In genomic region chr12:53096089-53096741, GRCh38 we compare ENCODE assay signal across 11 cellular contexts. TPM values are rescaled to one million over a fixed set of nuclear protein-coding genes. Genes with fewer than 3 reads are reported as not detected.
DNase-seq lines count a peak whose midpoint lies in the region; ATAC-seq, FAIRE-seq and TF ChIP-seq lines count a peak whose summit lies in the region.
"Had no signal": no experiment of that assay in that cellular context is flagged by ENCODE, and none has a peak within 500 bp of the region (broad histone marks: within the 10 kb centered on the region; RNA-seq: fewer than 3 reads in every experiment).

No MANE protein-coding gene starts in this region.

- no peaks in the 10 kb centered on the region for H4K20me1 ChIP-seq in SK-N-SH (ENCODE audit: insufficient read depth)
- H4K20me1 ChIP-seq in keratinocyte (ENCODE audit: control insufficient read depth, extremely low read depth, insufficient read depth, low read length): no peaks in the 10 kb centered on the region

- CTCF ChIA-PET in SK-N-SH (lab: Yijun Ruan, JAX): interaction anchor here (0.7 to 1.5 kb wide), 3 partner anchors 30 to 43 kb away, joined by 3 to 10 read pairs (median 3); no protein-coding TSS in a partner anchor

- FAIRE-seq in keratinocyte (lab: Jason Lieb, UNC): no peak

- WGBS in SK-N-SH (ENCODE audit: low lambda C conversion rate): 81% methylated on average over 8 of the region's 11 CpGs
- WGBS in body of pancreas, 2 donors: 73 to 92% methylated on average over 11 of the region's 11 CpGs

- DNase-seq in SK-N-SH (no peak), body of pancreas (peak in 2 of 4 donors; percentile 41 to 54), keratinocyte (ENCODE audit: low read depth, low spot score) (no peak), thoracic aorta (ENCODE audit: low spot score) (no peak)
- DNase-seq: ACHN, immature natural killer cell had no signal

- H3K79me2 ChIP-seq in SK-N-SH (ENCODE audit: insufficient read depth): peaks cover 10% of the 10 kb centered on the region; the same call in 1 of the 2 replicates
- no peaks in the 10 kb centered on the region for H3K79me2 ChIP-seq in keratinocyte (ENCODE audit: control insufficient read depth, insufficient read depth, low read length)

- no peaks in the 10 kb centered on the region for H3K9me1 ChIP-seq in keratinocyte (ENCODE audit: control insufficient read depth, extremely low read depth, insufficient read depth, low read length)

- TF ChIP-seq POLR2A in body of pancreas (IDR thresholded peaks at IDR 0.05): no peak

- H3K4me1 ChIP-seq in SK-N-SH (ENCODE audit: control insufficient read depth in 1 of 2, insufficient read depth in 2 of 2, low read depth in 1 of 2, low read length in 1 of 2): peaks cover 10 to 25% of the 10 kb centered on the region in 2 experiments; a peak in 2 of 4 replicates
- H3K4me1 ChIP-seq in body of pancreas: peaks cover 27% of the 10 kb centered on the region
- H3K4me1 ChIP-seq in keratinocyte (ENCODE audit: control insufficient read depth, extremely low read depth, insufficient read depth, low read length): peaks cover 32% of the 10 kb centered on the region
- H3K4me1 ChIP-seq in thoracic aorta (ENCODE audit: control insufficient read depth in 1 of 2, low read depth in 2 of 2): peaks cover 10 to 41% of the 10 kb centered on the region in 2 donors

- peak overlapping the region in 1 of 2 experiments; percentile 98; a peak in 1 of 4 replicates for H3K27ac ChIP-seq in SK-N-SH (ENCODE audit: low read depth in 2 of 2, low read length in 1 of 2)
- H3K27ac ChIP-seq in body of pancreas: peak overlapping the region in 1 of 4 donors; percentile 28
- H3K27ac ChIP-seq in keratinocyte (ENCODE audit: control insufficient read depth, insufficient read depth, low read length): no peak overlapping the region
- peak overlapping the region; percentile 94 to 98 for H3K27ac ChIP-seq in thoracic aorta
- H3K27ac ChIP-seq: SK-N-MC had no signal

- no peak for TF ChIP-seq RAD21 in SK-N-SH (IDR thresholded peaks at IDR 0.05; ENCODE audit: low read length)

- H3K27me3 ChIP-seq in SK-N-SH (ENCODE audit: insufficient read depth) (no peaks in the 10 kb centered on the region), body of pancreas (no peaks in the 10 kb centered on the region), keratinocyte (ENCODE audit: control insufficient read depth, extremely low read depth, insufficient read depth, low read length) (no peaks in the 10 kb centered on the region), thoracic aorta (replicated peaks; ENCODE audit: insufficient read depth) (no peaks in the 10 kb centered on the region)

- H3K9ac ChIP-seq in SK-N-SH (peak overlapping the region; percentile 81; the same call in 1 of the 2 replicates), keratinocyte (ENCODE audit: control insufficient read depth, extremely low read depth, insufficient read depth, low read length) (no peak overlapping the region)

- H3K9me3 ChIP-seq in SK-N-SH (no peaks in the 10 kb centered on the region), body of pancreas (no peaks in the 10 kb centered on the region), keratinocyte (ENCODE audit: control insufficient read depth, low read depth, low read length) (no peaks in the 10 kb centered on the region), thoracic aorta (no peaks in the 10 kb centered on the region)

- no peak for TF ChIP-seq CTCF in SK-N-SH (IDR thresholded peaks at IDR 0.05)
- no peak for TF ChIP-seq CTCF in body of pancreas (IDR thresholded peaks at IDR 0.05)
- TF ChIP-seq CTCF in keratinocyte (optimal IDR thresholded peaks at IDR 0.05 in 1 of 3, IDR thresholded peaks at IDR 0.05 in 1 of 3, conservative IDR thresholded peaks at IDR 0.05 in 1 of 3; ENCODE audit: extremely low read depth in 1 of 3, insufficient read depth in 2 of 3, low read length in 3 of 3): no peak
- no peak for TF ChIP-seq CTCF in thoracic aorta (IDR thresholded peaks at IDR 0.05)

- ATAC-seq in SK-N-SH treated with all-trans-retinoic acid at 6 μM for 48 hours (no peak), body of pancreas (peak; percentile 7), thoracic aorta (ENCODE audit: insufficient number of reproducible peaks, low FRiP score, low read depth) (peak; percentile 34), GM21515 (IDR thresholded peaks at IDR 0.05; ENCODE audit: unreplicated experiment) (no peak), HG02571 (IDR thresholded peaks at IDR 0.05; ENCODE audit: unreplicated experiment) (no peak), HG03108 (IDR thresholded peaks at IDR 0.05; ENCODE audit: unreplicated experiment) (no peak)

- H3K4me3 ChIP-seq in SK-N-SH (ENCODE audit: low read depth in 2 of 2, low read length in 1 of 2) (peak overlapping the region in 1 of 2 experiments; percentile 78; a peak in 1 of 4 replicates), body of pancreas (no peak overlapping the region), keratinocyte (ENCODE audit: control insufficient read depth in 2 of 3, extremely low read depth in 1 of 3, insufficient read depth in 2 of 3, low read depth in 1 of 3, low read length in 3 of 3) (peak overlapping the region in 1 of 3 experiments; percentile 74), thoracic aorta (peak overlapping the region; percentile 92)

- peaks cover 5% of the 10 kb centered on the region in 2 experiments for H3K36me3 ChIP-seq in SK-N-SH (replicated peaks in 1 of 2; ENCODE audit: control insufficient read depth in 1 of 2, insufficient read depth in 2 of 2, low read length in 1 of 2)
- no peaks in the 10 kb centered on the region for H3K36me3 ChIP-seq in body of pancreas (replicated peaks in 1 of 2; ENCODE audit: insufficient read depth in 1 of 2, low read depth in 2 of 2)
- no peaks in the 10 kb centered on the region for H3K36me3 ChIP-seq in keratinocyte (ENCODE audit: control insufficient read depth in 2 of 2, extremely low read depth in 1 of 2, insufficient read depth in 2 of 2, low read length in 2 of 2)
- H3K36me3 ChIP-seq in thoracic aorta: peaks cover 11% of the 10 kb centered on the region

- H3K9me2 ChIP-seq in SK-N-SH: no peaks in the 10 kb centered on the region

- no peak for TF ChIP-seq EP300 in SK-N-SH (IDR thresholded peaks at IDR 0.05; ENCODE audit: borderline replicate concordance in 1 of 2, low read depth in 1 of 2, low read length in 1 of 2)

- intact Hi-C loops in body of pancreas (cut with DNase I): no loop called here

- dilution Hi-C loops in keratinocyte (cut with MboI; ENCODE audit: extremely low pct_ligation_motif_present, low sequenced_read_pairs): no loop called here

- POLR2A ChIA-PET in SK-N-SH (lab: Yijun Ruan, JAX): no interaction called here

- H3F3A ChIP-seq in SK-N-SH (replicated peaks; ENCODE audit: insufficient read depth): peaks cover 30% of the 10 kb centered on the region

- H3K4me2 ChIP-seq in SK-N-SH (peak overlapping the region; percentile 100), keratinocyte (ENCODE audit: control insufficient read depth, extremely low read depth, insufficient read depth, low read depth, low read length) (peak overlapping the region; percentile 99)

- H2AFZ ChIP-seq in SK-N-SH (ENCODE audit: low read depth) (no peak overlapping the region; the same call in 1 of the 2 replicates), keratinocyte (ENCODE audit: control insufficient read depth, low read length) (no peak overlapping the region)

RNA-seq across cellular contexts. Expression of gene IGFBP6, which starts 1.3 kb away (rescaled TPM):
- polyA plus RNA-seq in SK-N-SH (2012; rRNA removed) (290 and 570 TPM in 2 replicates), keratinocyte (30.1 to 44.9 TPM (median 44.7 TPM) in 3 replicates)
- polyA plus RNA-seq in SK-N-SH (2012; cell fraction: cytosol; rRNA removed): 204 and 327 TPM in 2 replicates
- polyA plus RNA-seq in SK-N-SH (2012; cell fraction: nucleus; rRNA removed): 223 and 345 TPM in 2 replicates
- total RNA-seq in body of pancreas (100 to 1,000 TPM; 154 to 204 TPM), thoracic aorta (1,000 to 10,000 TPM; 1,999 to 2,150 TPM)
- polyA plus RNA-seq in keratinocyte (2011; ENCODE audit: low read depth): 1.5 TPM
- polyA plus RNA-seq in keratinocyte (2011; cell fraction: cytosol; rRNA removed): 23.3 and 50.1 TPM in 2 replicates
- 20.4 and 27.0 TPM in 2 replicates for polyA plus RNA-seq in keratinocyte (2011; cell fraction: nucleus; rRNA removed)
- polyA plus RNA-seq in keratinocyte (2012; ENCODE audit: low replicate concordance): 3.5 and 57.4 TPM in 2 replicates
- 20.2 to 50.6 TPM (median 35.2 TPM) in 3 replicates for polyA minus RNA-seq in keratinocyte
- 48.5 TPM for polyA minus RNA-seq in keratinocyte (2011; cell fraction: cytosol; rRNA and poly(A)+ RNA removed)
- polyA minus RNA-seq in keratinocyte (2011; cell fraction: nucleus; rRNA and poly(A)+ RNA removed): 7.1 and 7.3 TPM in 2 replicates

RNA-seq across cellular contexts. Expression of gene SOAT2, which starts 7.1 kb away (rescaled TPM):
- 0.13 and 0.18 TPM in 2 replicates for polyA plus RNA-seq in SK-N-SH (2012; rRNA removed)
- 0.04 and 0.06 TPM in 2 replicates for polyA plus RNA-seq in SK-N-SH (2012; cell fraction: cytosol; rRNA removed)
- polyA plus RNA-seq in SK-N-SH (2012; cell fraction: nucleus; rRNA removed): 0.40 and 0.58 TPM in 2 replicates
- not detected for total RNA-seq in body of pancreas
- 0.08 TPM in 1 of 3 replicates, not detected in the others for polyA plus RNA-seq in keratinocyte
- polyA plus RNA-seq in keratinocyte (2011; ENCODE audit: low read depth): not detected
- 0.05 TPM in 1 of 2 replicates, not detected in the other for polyA plus RNA-seq in keratinocyte (2011; cell fraction: cytosol; rRNA removed)
- polyA plus RNA-seq in keratinocyte (2011; cell fraction: nucleus; rRNA removed): 0.07 TPM in 1 of 2 replicates, not detected in the other
- 0.10 TPM in 1 of 2 replicates, not detected in the other for polyA plus RNA-seq in keratinocyte (2012; ENCODE audit: low replicate concordance)
- polyA minus RNA-seq in keratinocyte: 0.16 TPM in 1 of 3 replicates, not detected in the others
- polyA minus RNA-seq in keratinocyte (2011; cell fraction: cytosol; rRNA and poly(A)+ RNA removed): not detected
- not detected in 2 replicates for polyA minus RNA-seq in keratinocyte (2011; cell fraction: nucleus; rRNA and poly(A)+ RNA removed)
- under 1 TPM; 0.81 to 0.99 TPM for total RNA-seq in thoracic aorta
- polyA plus RNA-seq: immature natural killer cell had no signal

RNA-seq across cellular contexts. Expression of gene SPRYD3, which starts 17.0 kb away (rescaled TPM):
- 20.3 and 25.8 TPM in 2 replicates for polyA plus RNA-seq in SK-N-SH (2012; rRNA removed)
- 14.7 and 19.4 TPM in 2 replicates for polyA plus RNA-seq in SK-N-SH (2012; cell fraction: cytosol; rRNA removed)
- polyA plus RNA-seq in SK-N-SH (2012; cell fraction: nucleus; rRNA removed): 20.4 and 23.9 TPM in 2 replicates
- total RNA-seq in body of pancreas: 10 to 100 TPM; 35.3 to 59.3 TPM
- polyA plus RNA-seq in keratinocyte: 27.5 to 34.2 TPM (median 32.4 TPM) in 3 replicates
- polyA plus RNA-seq in keratinocyte (2011; ENCODE audit: low read depth): 15.8 TPM
- polyA plus RNA-seq in keratinocyte (2011; cell fraction: cytosol; rRNA removed): 29.2 and 39.1 TPM in 2 replicates
- polyA plus RNA-seq in keratinocyte (2011; cell fraction: nucleus; rRNA removed): 43.5 and 47.9 TPM in 2 replicates
- 24.7 and 33.8 TPM in 2 replicates for polyA plus RNA-seq in keratinocyte (2012; ENCODE audit: low replicate concordance)
- polyA minus RNA-seq in keratinocyte: 44.3 to 56.4 TPM (median 51.6 TPM) in 3 replicates
- 38.4 TPM for polyA minus RNA-seq in keratinocyte (2011; cell fraction: cytosol; rRNA and poly(A)+ RNA removed)
- 17.9 and 23.7 TPM in 2 replicates for polyA minus RNA-seq in keratinocyte (2011; cell fraction: nucleus; rRNA and poly(A)+ RNA removed)
- total RNA-seq in thoracic aorta: 10 to 100 TPM; 68.0 to 94.8 TPM

RNA-seq across cellular contexts. Expression of gene TNS2, which starts 46.4 kb away (rescaled TPM):
- polyA plus RNA-seq in SK-N-SH (2012; rRNA removed) (32.7 and 50.0 TPM in 2 replicates), keratinocyte (0.72 to 1.1 TPM (median 0.80 TPM) in 3 replicates)
- polyA plus RNA-seq in SK-N-SH (2012; cell fraction: cytosol; rRNA removed): 9.6 and 17.3 TPM in 2 replicates
- polyA plus RNA-seq in SK-N-SH (2012; cell fraction: nucleus; rRNA removed): 225 and 321 TPM in 2 replicates
- total RNA-seq in body of pancreas (100 to 1,000 TPM in 1 of 2 donors, 10 to 100 TPM in 1; 75.5 to 113 TPM), thoracic aorta (100 to 1,000 TPM; 292 to 307 TPM)
- not detected for polyA plus RNA-seq in keratinocyte (2011; ENCODE audit: low read depth)
- 0.63 and 1.3 TPM in 2 replicates for polyA plus RNA-seq in keratinocyte (2011; cell fraction: cytosol; rRNA removed)
- 7.0 and 12.7 TPM in 2 replicates for polyA plus RNA-seq in keratinocyte (2011; cell fraction: nucleus; rRNA removed)
- 0.89 and 2.3 TPM in 2 replicates for polyA plus RNA-seq in keratinocyte (2012; ENCODE audit: low replicate concordance)
- polyA minus RNA-seq in keratinocyte: 1.9 to 7.2 TPM (median 3.0 TPM) in 3 replicates
- polyA minus RNA-seq in keratinocyte (2011; cell fraction: cytosol; rRNA and poly(A)+ RNA removed): 6.9 TPM
- polyA minus RNA-seq in keratinocyte (2011; cell fraction: nucleus; rRNA and poly(A)+ RNA removed): 4.9 and 5.1 TPM in 2 replicates
- polyA plus RNA-seq: immature natural killer cell had no signal

Comparison
In these comparisons a context has a peak if more than half of its experiments do, and no peak if none do; other contexts are left out.
1. ATAC-seq: peak in body of pancreas (single experiment) and thoracic aorta (single experiment); none in SK-N-SH treated with all-trans-retinoic acid at 6 μM for 48 hours (single experiment), GM21515 (single experiment), HG02571 (single experiment) and HG03108 (single experiment).
2. RNA of gene IGFBP6, which starts 1.3 kb away (total RNA-seq): 1,999 to 2,150 TPM in thoracic aorta; 154 to 204 TPM in body of pancreas; every median in the first group is over 4 times any median in the second.